In genomic region chr17:28743243-28744103, GRCh38 we compare ENCODE assay signal across 1 cellular context.
TF ChIP-seq lines count a peak whose summit lies in the region.

Gene TRAF4, plus strand, starts transcription at chr17:28744011. Its CDS starts 102 bp downstream, at chr17:28744113.

TF ChIP-seq in WTC11, 78 proteins besides CTCF, POLR2A, EP300 and RAD21 (continued from another document):
- TF ChIP-seq HMGXB4 (CRISPR knock-in tag; IDR thresholded peaks at IDR 0.05) = peak; percentile 45; the same call in 1 of the 2 replicates
- TF ChIP-seq RELA (CRISPR knock-in tag; IDR thresholded peaks at IDR 0.05; ENCODE audit: borderline replicate concordance) = no peak
- TF ChIP-seq CBFB (CRISPR knock-in tag; IDR thresholded peaks at IDR 0.05; ENCODE audit: low read depth) = no peak; the same call in 1 of the 2 replicates
- TF ChIP-seq ZNF219 (CRISPR knock-in tag; IDR thresholded peaks at IDR 0.05; ENCODE audit: borderline replicate concordance) = no peak
- no peak for TF ChIP-seq NFYB (CRISPR knock-in tag; conservative IDR thresholded peaks at IDR 0.05; ENCODE audit: low read depth)
- TF ChIP-seq MYBL2 (CRISPR knock-in tag; IDR thresholded peaks at IDR 0.05) = no peak
- TF ChIP-seq IRF1 (CRISPR knock-in tag; IDR thresholded peaks at IDR 0.05) = no peak
- no peak for TF ChIP-seq SMAD4 (CRISPR knock-in tag; IDR thresholded peaks at IDR 0.05)
- TF ChIP-seq CREM (CRISPR knock-in tag; IDR thresholded peaks at IDR 0.05) = peak; percentile 14; the same call in 1 of the 2 replicates
- no peak for TF ChIP-seq NR2C2 (CRISPR knock-in tag; IDR thresholded peaks at IDR 0.05)
- peak; percentile 80; the same call in 1 of the 2 replicates for TF ChIP-seq EMX1 (CRISPR knock-in tag; IDR thresholded peaks at IDR 0.05)
- TF ChIP-seq ZMAT4 (CRISPR knock-in tag; IDR thresholded peaks at IDR 0.05) = peak; percentile 68; the same call in 1 of the 2 replicates
- no peak; the same call in 1 of the 2 replicates for TF ChIP-seq ETV6 (CRISPR knock-in tag; IDR thresholded peaks at IDR 0.05)
- 0 out of 2 replicates have a peak, but pooled peaks have one; percentile 20 for TF ChIP-seq ZNF532 (CRISPR knock-in tag; IDR thresholded peaks at IDR 0.05; ENCODE audit: borderline replicate concordance)
- no peak; the same call in 1 of the 2 replicates for TF ChIP-seq ZNF671 (CRISPR knock-in tag; IDR thresholded peaks at IDR 0.05)
- peak; percentile 93; the same call in 1 of the 2 replicates for TF ChIP-seq ZNF416 (CRISPR knock-in tag; IDR thresholded peaks at IDR 0.05)
- peak; percentile 75 for TF ChIP-seq SP1 (CRISPR knock-in tag; conservative IDR thresholded peaks at IDR 0.05)
- TF ChIP-seq STAT6 (CRISPR knock-in tag; conservative IDR thresholded peaks at IDR 0.05; ENCODE audit: low read depth) = no peak
- peak; percentile 33; the same call in 1 of the 2 replicates for TF ChIP-seq ARID4B (CRISPR knock-in tag; IDR thresholded peaks at IDR 0.05; ENCODE audit: borderline replicate concordance)
- no peak; the same call in 1 of the 2 replicates for TF ChIP-seq AFF4 (CRISPR knock-in tag; IDR thresholded peaks at IDR 0.05; ENCODE audit: borderline replicate concordance)
TF ChIP-seq in WTC11: peak in this region for 15.
